ENCODE assay signal across 8 cellular contexts in the genomic region with DNA sequence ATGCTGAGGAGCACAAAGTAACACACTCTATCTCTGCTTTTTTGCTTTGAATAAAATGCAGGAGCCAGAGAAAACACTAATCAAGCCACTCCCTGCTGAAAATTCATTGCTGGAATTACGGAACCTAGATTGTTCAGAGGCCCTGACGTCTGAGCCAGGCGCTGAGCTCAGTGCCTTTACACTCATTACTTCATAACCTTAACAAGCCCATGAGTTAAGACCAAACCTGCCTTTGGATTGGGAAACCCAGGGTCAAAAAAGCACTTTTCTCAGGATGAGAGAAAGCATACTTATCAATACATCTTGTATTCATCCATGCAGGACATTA. TPM values are rescaled to one million over a fixed set of nuclear protein-coding genes. Genes with fewer than 3 reads are reported as not detected.
DNase-seq lines count a peak whose midpoint lies in the region; ATAC-seq, FAIRE-seq and TF ChIP-seq lines count a peak whose summit lies in the region.

No MANE protein-coding gene starts in this region.

- no peaks in the 10 kb centered on the region for H3K27me3 ChIP-seq in BE2C
- H3K27me3 ChIP-seq in heart right ventricle = no peaks in the 10 kb centered on the region

- 3 to 5% methylated on average over 3 of the region's 3 CpGs for WGBS in heart right ventricle, 2 donors

- H3K4me3 ChIP-seq in BE2C (ENCODE audit: low read depth, low read length) = peak overlapping the region; percentile 74
- peak overlapping the region; percentile 4 to 69 (median 64) for H3K4me3 ChIP-seq in heart right ventricle

- TF ChIP-seq POLR2A in H54 (IDR thresholded peaks at IDR 0.05; ENCODE audit: low read depth, low read length) = no peak

- H3K36me3 Mint-ChIP-seq in activated CD8-positive, alpha-beta T cell treated with anti-CD3 and anti-CD28 coated beads, Interleukin-2, amount 10 ng/mL, durations not matched to agents 7 days and 5 days (ENCODE audit: low read depth) = peaks cover 2% of the 10 kb centered on the region

- peak; percentile 16 for ATAC-seq in GM19025 (IDR thresholded peaks at IDR 0.05; ENCODE audit: low read depth, unreplicated experiment)
- ATAC-seq in HG03432 (IDR thresholded peaks at IDR 0.05; ENCODE audit: unreplicated experiment) = peak; percentile 12
- peak; percentile 20 for ATAC-seq in activated CD8-positive, alpha-beta T cell treated with anti-CD3 and anti-CD28 coated beads, Interleukin-2, amount 10 ng/mL, durations not matched to agents 7 days and 5 days
- peak in 7 of 8 donors; percentile 19 to 45 (median 35) for ATAC-seq in heart right ventricle
- peak; percentile 64 for ATAC-seq in sciatic nerve

- FAIRE-seq in H54 (lab: Jason Lieb, UNC) = no peak

- H3K4me1 ChIP-seq in BE2C (peaks cover 3% of the 10 kb centered on the region; the same call in 1 of the 2 replicates), heart right ventricle (peaks cover 0 to 26% (median 18%) of the 10 kb centered on the region in 9 donors)

- no peaks in the 10 kb centered on the region for H3K27me3 Mint-ChIP-seq in activated CD8-positive, alpha-beta T cell treated with anti-CD3 and anti-CD28 coated beads, Interleukin-2, amount 10 ng/mL, durations not matched to agents 7 days and 5 days (ENCODE audit: low read depth)

- CTCF ChIA-PET in activated CD8-positive, alpha-beta T cell treated with anti-CD3 and anti-CD28 coated beads, Interleukin-2, amount 10 ng/mL, durations not matched to agents 7 days and 5 days (lab: Charles Lee) = interaction anchor here (1.3 to 2.2 kb wide), 3 partner anchors 50 to 467 kb away, joined by 3 to 5 read pairs (median 3); no protein-coding TSS in a partner anchor

- peak overlapping the region; percentile 99 for H3K4me3 Mint-ChIP-seq in activated CD8-positive, alpha-beta T cell treated with anti-CD3 and anti-CD28 coated beads, Interleukin-2, amount 10 ng/mL, durations not matched to agents 7 days and 5 days

- no peak for DNase-seq in BE2C
- no peak for DNase-seq in activated CD8-positive, alpha-beta T cell treated with anti-CD3 and anti-CD28 coated beads, Interleukin-2, amount 10 ng/mL, durations not matched to agents 7 days and 5 days
- no peak for DNase-seq in heart right ventricle
- DNase-seq in sciatic nerve (ENCODE audit: low spot score) = no peak
- DNase-seq in H54 (ENCODE audit: insufficient read length, low spot score) = no peak
- no peak for DNase-seq in NCI-H524 (lab: John Stamatoyannopoulos, UW)

- H3K9me3 ChIP-seq in BE2C = no peaks in the 10 kb centered on the region
- no peaks in the 10 kb centered on the region for H3K9me3 ChIP-seq in heart right ventricle

- H3K4me1 Mint-ChIP-seq in activated CD8-positive, alpha-beta T cell treated with anti-CD3 and anti-CD28 coated beads, Interleukin-2, amount 10 ng/mL, durations not matched to agents 7 days and 5 days (ENCODE audit: low read depth) = peaks cover 22% of the 10 kb centered on the region

- peak overlapping the region; percentile 88 to 97 (median 95) for H3K27ac ChIP-seq in heart right ventricle

- intact Hi-C loops in heart right ventricle (cut with DNase I) (loop anchor here in 5 of 10 donors (1.0 to 5.0 kb wide), 7 partner anchors 35 to 90 kb away; a partner anchor contains a TSS), sciatic nerve (cut with DNase I) (no loop called here)

- POLR2A ChIA-PET in activated CD8-positive, alpha-beta T cell treated with anti-CD3 and anti-CD28 coated beads, Interleukin-2, amount 10 ng/mL, durations not matched to agents 7 days and 5 days (lab: Charles Lee) = interaction anchor here (0.8 to 2.1 kb wide), 7 partner anchors 77 to 475 kb away, joined by 3 to 14 read pairs (median 6); a partner anchor contains a TSS

- no peaks in the 10 kb centered on the region for H3K9me3 Mint-ChIP-seq in activated CD8-positive, alpha-beta T cell treated with anti-CD3 and anti-CD28 coated beads, Interleukin-2, amount 10 ng/mL, durations not matched to agents 7 days and 5 days (ENCODE audit: insufficient read depth)

- H3K27ac Mint-ChIP-seq in activated CD8-positive, alpha-beta T cell treated with anti-CD3 and anti-CD28 coated beads, Interleukin-2, amount 10 ng/mL, durations not matched to agents 7 days and 5 days = peak overlapping the region; percentile 100

- no peak for TF ChIP-seq CTCF in BE2C (IDR thresholded peaks at IDR 0.05; ENCODE audit: low read depth, low read length)
- TF ChIP-seq CTCF in heart right ventricle (IDR thresholded peaks at IDR 0.05) = no peak

- H3K36me3 ChIP-seq in BE2C = no peaks in the 10 kb centered on the region
- H3K36me3 ChIP-seq in heart right ventricle = no peaks in the 10 kb centered on the region

RNA-seq across cellular contexts. Expression of a gene that starts 0.8 kb away (rescaled TPM):
- 80.3 TPM for polyA plus RNA-seq in BE2C (2012; ENCODE audit: insufficient read depth, insufficient read length, low read depth)
- total RNA-seq in activated CD8-positive, alpha-beta T cell treated with anti-CD3 and anti-CD28 coated beads, Interleukin-2, amount 10 ng/mL, durations not matched to agents 7 days and 5 days = 10 to 100 TPM; 12.9 to 19.4 TPM
- total RNA-seq in heart right ventricle = 10 to 100 TPM; 19.5 to 28.4 (median 25.5) TPM
- 10 to 100 TPM; 17.3 to 24.5 TPM for polyA plus RNA-seq in heart right ventricle
- 27.5 TPM for total RNA-seq in sciatic nerve

Comparison
In these comparisons a context has a peak if more than half of its experiments do, and no peak if none do; other contexts are left out.
1. ATAC-seq: peak in every context shown above with its lines; median percentile 64 in sciatic nerve; 35 in heart right ventricle; 20 in activated CD8-positive, alpha-beta T cell treated with anti-CD3 and anti-CD28 coated beads, Interleukin-2, amount 10 ng/mL, durations not matched to agents 7 days and 5 days; 16 in GM19025; 12 in HG03432.